In the genomic region with DNA sequence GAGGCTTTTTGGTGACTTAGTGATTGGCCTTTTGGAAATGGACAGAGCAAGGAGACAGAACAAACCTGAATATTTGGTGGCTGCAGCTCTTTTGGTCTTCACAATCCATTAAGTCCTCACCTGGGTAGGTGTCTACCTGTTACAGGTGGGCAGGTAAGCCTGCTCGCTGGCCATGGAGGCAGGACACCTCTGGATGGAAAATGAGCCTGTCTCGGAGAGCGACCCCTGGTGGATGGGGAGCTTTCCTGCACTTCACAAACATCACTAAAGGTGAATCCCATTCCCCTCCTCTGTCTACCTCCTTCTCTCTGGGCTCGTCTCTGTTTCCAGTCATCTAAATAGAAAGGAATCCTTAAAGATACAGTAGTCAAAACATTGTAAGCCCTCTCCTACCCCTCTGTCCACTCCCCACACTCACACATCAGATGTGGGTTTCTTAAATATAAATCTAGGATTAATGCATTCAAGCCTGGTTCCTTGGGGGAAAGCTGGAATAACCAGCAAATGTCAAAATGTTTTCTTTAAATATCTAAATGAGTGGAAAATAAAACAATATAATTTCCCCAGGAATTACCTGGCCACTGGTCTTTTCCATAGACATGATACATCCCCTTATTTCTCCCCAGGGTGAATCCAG, we compare ENCODE assay signal across 9 cellular contexts.
DNase-seq lines count a peak whose midpoint lies in the region; ATAC-seq and TF ChIP-seq lines count a peak whose summit lies in the region.
"Had no signal": no experiment of that assay in that cellular context is flagged by ENCODE, and none has a peak within 500 bp of the region (broad histone marks: within the 10 kb centered on the region; RNA-seq: fewer than 3 reads in every experiment).

No MANE protein-coding gene starts in this region.

- H3K27me3 ChIP-seq in heart right ventricle = peaks cover 0 to 54% (median 11%) of the 10 kb centered on the region in 7 donors
- H3K27me3 ChIP-seq: BLaER1 had no signal

- peaks cover 0 to 4% (median 0%) of the 10 kb centered on the region in 9 donors for H3K4me1 ChIP-seq in heart right ventricle

- H3K27ac ChIP-seq in heart right ventricle = no peak overlapping the region
- H3K27ac ChIP-seq: BLaER1 had no signal

- no peaks in the 10 kb centered on the region for H3K36me3 ChIP-seq in heart right ventricle
- H3K36me3 ChIP-seq: BLaER1 had no signal

- 3 to 8% methylated on average over 4 of the region's 4 CpGs for WGBS in heart right ventricle, 2 donors

- H3K4me3 ChIP-seq in heart right ventricle = no peak overlapping the region
- H3K4me3 ChIP-seq: BLaER1 had no signal

- TF ChIP-seq CTCF in heart right ventricle (IDR thresholded peaks at IDR 0.05) = peak; percentile 17 to 81 (median 65)

- intact Hi-C loops in heart right ventricle (cut with DNase I) = loop anchor here in 7 of 10 donors (5.0 to 10.0 kb wide), 5 partner anchors 198 to 316 kb away; no protein-coding TSS in a partner anchor

- DNase-seq in NCI-H1417 (lab: John Stamatoyannopoulos, UW) (peak in 2 of 3 experiments; percentile 23 to 27), NCI-H1417 treated with DMSO at 0.1 percent for 48 hours (lab: John Stamatoyannopoulos, UW) (no peak), NCI-H226 (peak; percentile 16), heart right ventricle (no peak), NCI-H446 treated with DMSO at 0.1 percent for 48 hours (lab: John Stamatoyannopoulos, UW) (no peak)
- peak; percentile 81 for DNase-seq in activated CD8-positive, alpha-beta memory T cell treated with anti-CD3 and anti-CD28 coated beads, Interleukin-2, amount 50 U/mL, for 48 hours
- peak; percentile 53 for DNase-seq in stimulated activated CD4-positive, alpha-beta T cell treated with anti-CD3 and anti-CD28 coated beads, Interleukin-4, amount 100 ng/mL, for 1 hour

- ATAC-seq in heart right ventricle (no peak), HG03520 (IDR thresholded peaks at IDR 0.05; ENCODE audit: unreplicated experiment) (no peak)

- no peaks in the 10 kb centered on the region for H3K9me3 ChIP-seq in heart right ventricle
- H3K9me3 ChIP-seq: BLaER1 had no signal

Comparison
In these comparisons a context has a peak if more than half of its experiments do, and no peak if none do; other contexts are left out.
1. DNase-seq: peak in NCI-H1417 (2 of 3), NCI-H226 (single experiment), activated CD8-positive, alpha-beta memory T cell treated with anti-CD3 and anti-CD28 coated beads, Interleukin-2, amount 50 U/mL, for 48 hours (single experiment) and stimulated activated CD4-positive, alpha-beta T cell treated with anti-CD3 and anti-CD28 coated beads, Interleukin-4, amount 100 ng/mL, for 1 hour (single experiment); none in NCI-H1417 treated with DMSO at 0.1 percent for 48 hours (single experiment), heart right ventricle (0 of 2) and NCI-H446 treated with DMSO at 0.1 percent for 48 hours (single experiment).